9 cellular contexts compared by ENCODE assay signal in the genomic region with DNA sequence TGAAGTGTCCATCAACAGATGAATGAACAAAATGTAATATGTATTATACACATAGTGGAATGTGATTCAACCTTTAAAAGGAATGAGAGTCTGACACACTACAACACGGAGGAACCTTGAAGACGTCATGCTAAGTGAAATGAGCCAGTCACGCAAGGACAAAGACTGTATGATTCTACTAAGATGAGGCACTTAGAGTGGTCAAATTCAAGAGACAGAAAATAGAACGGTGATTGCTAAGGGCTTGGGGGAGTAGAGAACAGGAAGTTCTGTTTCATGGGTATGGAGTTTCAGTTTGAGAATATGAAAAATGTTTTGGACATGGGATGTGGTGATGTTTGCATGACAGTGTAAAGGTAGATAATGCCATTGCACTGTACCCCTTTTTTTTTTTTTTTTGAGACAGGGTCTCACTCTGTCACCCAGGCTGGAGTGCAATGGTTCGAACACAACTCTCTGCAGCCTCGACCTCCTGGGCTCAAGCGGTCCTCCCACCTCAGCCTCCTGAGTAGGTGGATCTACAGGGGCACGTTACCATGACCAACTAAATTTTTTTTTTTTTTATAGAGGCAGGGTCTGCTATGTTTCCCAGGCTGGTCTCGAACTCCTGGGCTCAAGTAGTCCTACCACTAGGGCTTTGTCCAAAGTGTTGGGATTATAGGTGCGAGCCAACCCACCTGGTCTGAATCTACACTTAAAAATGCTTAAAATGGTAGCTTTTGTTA. TPM values are rescaled to one million over a fixed set of nuclear protein-coding genes. Genes with fewer than 3 reads are reported as not detected.
A peak's percentile ranks its signal among the peaks of the same experiment; 100 is the strongest.
DNase-seq lines count a peak whose midpoint lies in the region; ATAC-seq lines count a peak whose summit lies in the region.
"Had no signal": no experiment of that assay in that cellular context is flagged by ENCODE, and none has a peak within 500 bp of the region (broad histone marks: within the 10 kb centered on the region; RNA-seq: fewer than 3 reads in every experiment).

No MANE protein-coding gene starts in this region.

- CTCF ChIA-PET in activated CD8-positive, alpha-beta T cell treated with anti-CD3 and anti-CD28 coated beads, Interleukin-2, amount 10 ng/mL, durations not matched to agents 7 days and 5 days (lab: Charles Lee), result interaction anchor here (1.3 to 4.7 kb wide), 2 partner anchors 20 to 37 kb away, joined by 3 to 31 read pairs; no protein-coding TSS in a partner anchor

- no peaks in the 10 kb centered on the region for H3K9me3 Mint-ChIP-seq in CD4-positive, CD25-positive, alpha-beta regulatory T cell
- no peaks in the 10 kb centered on the region for H3K9me3 Mint-ChIP-seq in activated CD8-positive, alpha-beta T cell treated with anti-CD3 and anti-CD28 coated beads, Interleukin-2, amount 10 ng/mL, durations not matched to agents 7 days and 5 days (ENCODE audit: insufficient read depth)

- no peaks in the 10 kb centered on the region for H3K27me3 ChIP-seq in CD4-positive, CD25-positive, alpha-beta regulatory T cell (ENCODE audit: control insufficient read depth, insufficient read depth, low read length)

- peaks cover 26% of the 10 kb centered on the region for H3K4me1 ChIP-seq in CD4-positive, CD25-positive, alpha-beta regulatory T cell (ENCODE audit: control insufficient read depth, insufficient read depth, low read length, poor library complexity, severe bottlenecking)

- H3K36me3 ChIP-seq in CD4-positive, CD25-positive, alpha-beta regulatory T cell (ENCODE audit: control insufficient read depth, insufficient read depth, low read length), result no peaks in the 10 kb centered on the region

- no peaks in the 10 kb centered on the region for H3K9me3 ChIP-seq in CD4-positive, CD25-positive, alpha-beta regulatory T cell (ENCODE audit: control insufficient read depth in 2 of 2, low read length in 2 of 2)

- H3K27me3 Mint-ChIP-seq in CD4-positive, CD25-positive, alpha-beta regulatory T cell, result no peaks in the 10 kb centered on the region
- no peaks in the 10 kb centered on the region for H3K27me3 Mint-ChIP-seq in activated CD8-positive, alpha-beta T cell treated with anti-CD3 and anti-CD28 coated beads, Interleukin-2, amount 10 ng/mL, durations not matched to agents 7 days and 5 days (ENCODE audit: low read depth)

- peak overlapping the region in 1 of 3 donors; percentile 82 for H3K27ac Mint-ChIP-seq in CD4-positive, CD25-positive, alpha-beta regulatory T cell
- peak overlapping the region; percentile 78 for H3K27ac Mint-ChIP-seq in activated CD8-positive, alpha-beta T cell treated with anti-CD3 and anti-CD28 coated beads, Interleukin-2, amount 10 ng/mL, durations not matched to agents 7 days and 5 days

- H3K36me3 Mint-ChIP-seq in CD4-positive, CD25-positive, alpha-beta regulatory T cell, result no peaks in the 10 kb centered on the region
- H3K36me3 Mint-ChIP-seq in activated CD8-positive, alpha-beta T cell treated with anti-CD3 and anti-CD28 coated beads, Interleukin-2, amount 10 ng/mL, durations not matched to agents 7 days and 5 days (ENCODE audit: low read depth), result no peaks in the 10 kb centered on the region

- DNase-seq in CD4-positive, CD25-positive, alpha-beta regulatory T cell, result peak in 1 of 3 donors; percentile 56
- DNase-seq in activated CD8-positive, alpha-beta T cell treated with anti-CD3 and anti-CD28 coated beads, Interleukin-2, amount 10 ng/mL, durations not matched to agents 7 days and 5 days, result peak; percentile 23
- no peak for DNase-seq in stimulated activated CD4-positive, alpha-beta T cell treated with anti-CD3 and anti-CD28 coated beads, Interleukin-2, amount 100 ng/mL, for 48 hours
- no peak for DNase-seq in hypothalamus (lab: John Stamatoyannopoulos, UW)
- DNase-seq in NCI-H345 (lab: John Stamatoyannopoulos, UW), result no peak

- peak overlapping the region in 3 of 4 donors; percentile 26 to 91 (median 68) for H3K4me3 Mint-ChIP-seq in CD4-positive, CD25-positive, alpha-beta regulatory T cell
- H3K4me3 Mint-ChIP-seq in activated CD8-positive, alpha-beta T cell treated with anti-CD3 and anti-CD28 coated beads, Interleukin-2, amount 10 ng/mL, durations not matched to agents 7 days and 5 days, result peak overlapping the region; percentile 62

- no peak overlapping the region for H3K27ac ChIP-seq in CD4-positive, CD25-positive, alpha-beta regulatory T cell (ENCODE audit: insufficient read depth, low read length, poor library complexity, severe bottlenecking)

- ATAC-seq in CD4-positive, CD25-positive, alpha-beta regulatory T cell (ENCODE audit: low read depth in 2 of 2), result no peak
- ATAC-seq in GM19328 (IDR thresholded peaks at IDR 0.05; ENCODE audit: unreplicated experiment), result peak; percentile 29
- peak; percentile 39 for ATAC-seq in HG03159 (IDR thresholded peaks at IDR 0.05; ENCODE audit: unreplicated experiment)
- ATAC-seq in activated CD8-positive, alpha-beta T cell treated with anti-CD3 and anti-CD28 coated beads, Interleukin-2, amount 10 ng/mL, durations not matched to agents 7 days and 5 days, result no peak
- no peak for ATAC-seq in HG02840 (IDR thresholded peaks at IDR 0.05; ENCODE audit: low FRiP score, unreplicated experiment)

- no peak overlapping the region for H3K4me3 ChIP-seq in CD4-positive, CD25-positive, alpha-beta regulatory T cell (ENCODE audit: low read depth, low read length)

- POLR2A ChIA-PET in activated CD8-positive, alpha-beta T cell treated with anti-CD3 and anti-CD28 coated beads, Interleukin-2, amount 10 ng/mL, durations not matched to agents 7 days and 5 days (lab: Charles Lee), result interaction anchor here (1.5 kb wide), 1 partner anchor 197 kb away, joined by 3 read pairs; a partner anchor contains a TSS

- H3K4me1 Mint-ChIP-seq in CD4-positive, CD25-positive, alpha-beta regulatory T cell, result peaks cover 14 to 58% (median 20%) of the 10 kb centered on the region in 4 donors
- peaks cover 74% of the 10 kb centered on the region for H3K4me1 Mint-ChIP-seq in activated CD8-positive, alpha-beta T cell treated with anti-CD3 and anti-CD28 coated beads, Interleukin-2, amount 10 ng/mL, durations not matched to agents 7 days and 5 days (ENCODE audit: low read depth)

RNA-seq across cellular contexts. Expression of a gene that starts 2.9 kb away (rescaled TPM):
- total RNA-seq in CD4-positive, CD25-positive, alpha-beta regulatory T cell, result 4.7 TPM
- polyA plus RNA-seq in CD4-positive, CD25-positive, alpha-beta regulatory T cell, result 1 to 10 TPM; 1.9 to 4.0 (median 2.8) TPM
- total RNA-seq in activated CD8-positive, alpha-beta T cell treated with anti-CD3 and anti-CD28 coated beads, Interleukin-2, amount 10 ng/mL, durations not matched to agents 7 days and 5 days, result 10 to 100 TPM; 16.3 to 18.2 TPM

RNA-seq across cellular contexts. Expression of a gene that starts 3.2 kb away (rescaled TPM):
- 0.72 TPM for total RNA-seq in CD4-positive, CD25-positive, alpha-beta regulatory T cell
- 1 to 10 TPM in 1 of 4 donors, under 1 TPM in 3; 0.26 to 1.1 (median 0.51) TPM for polyA plus RNA-seq in CD4-positive, CD25-positive, alpha-beta regulatory T cell
- 10 to 100 TPM; 16.0 to 18.1 TPM for total RNA-seq in activated CD8-positive, alpha-beta T cell treated with anti-CD3 and anti-CD28 coated beads, Interleukin-2, amount 10 ng/mL, durations not matched to agents 7 days and 5 days
- total RNA-seq: NCI-H460 had no signal

RNA-seq across cellular contexts. Expression of a gene that starts 52.9 kb away (rescaled TPM):
- total RNA-seq in CD4-positive, CD25-positive, alpha-beta regulatory T cell, result 1.8 TPM
- 1 to 10 TPM in 3 of 4 donors, under 1 TPM in 1; 0.99 to 1.4 (median 1.1) TPM for polyA plus RNA-seq in CD4-positive, CD25-positive, alpha-beta regulatory T cell
- 1 to 10 TPM; 4.8 to 6.4 TPM for total RNA-seq in activated CD8-positive, alpha-beta T cell treated with anti-CD3 and anti-CD28 coated beads, Interleukin-2, amount 10 ng/mL, durations not matched to agents 7 days and 5 days

Comparison
In these comparisons a context has a peak if more than half of its experiments do, and no peak if none do; other contexts are left out.
1. ATAC-seq: peak in GM19328 (single experiment) and HG03159 (single experiment); none in CD4-positive, CD25-positive, alpha-beta regulatory T cell (0 of 2), activated CD8-positive, alpha-beta T cell treated with anti-CD3 and anti-CD28 coated beads, Interleukin-2, amount 10 ng/mL, durations not matched to agents 7 days and 5 days (single experiment) and HG02840 (single experiment).